In genomic region chr1:74714429-74715362, GRCh38 we compare ENCODE assay signal across 13 cellular contexts. TPM values are rescaled to one million over a fixed set of nuclear protein-coding genes. Genes with fewer than 3 reads are reported as not detected.
DNase-seq lines count a peak whose midpoint lies in the region; ATAC-seq, FAIRE-seq and TF ChIP-seq lines count a peak whose summit lies in the region.
"Had no signal": no experiment of that assay in that cellular context is flagged by ENCODE, and none has a peak within 500 bp of the region (broad histone marks: within the 10 kb centered on the region; RNA-seq: fewer than 3 reads in every experiment).

No MANE protein-coding gene starts in this region.

- H4K20me1 ChIP-seq in HepG2 (ENCODE audit: insufficient read depth, low read length): peaks cover 3% of the 10 kb centered on the region; the same call in 1 of the 2 replicates

- H3K9me3 ChIP-seq in HepG2 (ENCODE audit: low read length): no peaks in the 10 kb centered on the region
- no peaks in the 10 kb centered on the region for H3K9me3 ChIP-seq in right lobe of liver
- H3K9me3 ChIP-seq in stomach smooth muscle (ENCODE audit: control insufficient read depth in 2 of 2, low read length in 2 of 2): no peaks in the 10 kb centered on the region
- H3K9me3 ChIP-seq: SJSA1 had no signal

- DNase-seq in HepG2 (ENCODE audit: low spot score): no peak
- DNase-seq in right lobe of liver: no peak
- no peak for DNase-seq in NCI-H510A treated with DMSO at 0.1 percent for 48 hours (lab: John Stamatoyannopoulos, UW)
- no peak for DNase-seq in osteocyte (ENCODE audit: extremely low spot score, unreplicated experiment)
- no peak for DNase-seq in activated T-cell treated with anti-CD3 and anti-CD28 coated beads, Interleukin-2, amount 50 U/mL, for 72 hours
- DNase-seq: activated CD4-positive, alpha-beta T cell treated with anti-CD3 and anti-CD28 coated beads for 36 hours; kidney; natural killer cell; NCI-H524 had no signal

- no peak overlapping the region for H3K4me3 Mint-ChIP-seq in osteocyte (ENCODE audit: unreplicated experiment)
- no peak overlapping the region for H3K4me3 Mint-ChIP-seq in activated T-cell treated with anti-CD3 and anti-CD28 coated beads, Interleukin-2, amount 50 U/mL, for 72 hours
- H3K4me3 Mint-ChIP-seq: activated CD4-positive, alpha-beta T cell treated with anti-CD3 and anti-CD28 coated beads for 36 hours; natural killer cell had no signal

- in situ Hi-C loops in HepG2 (cut with HindIII; ENCODE audit: extremely low pct_ligation_motif_present, low pct_unique_long_range_greater_than_20kb): no loop called here

- TF ChIP-seq EP300 in HepG2 (IDR thresholded peaks at IDR 0.05; ENCODE audit: low read depth in 2 of 2, low read length in 2 of 2) (no peak), HepG2 (CRISPR knock-in tag; IDR thresholded peaks at IDR 0.05; ENCODE audit: borderline replicate concordance) (no peak)

- CTCF ChIA-PET in HepG2 (lab: Yijun Ruan, JAX; ENCODE audit: low intra/inter-chr PET ratio, low total read pairs): no interaction called here

- TF ChIP-seq POLR2A in HepG2 (IDR thresholded peaks at IDR 0.05; ENCODE audit: insufficient read depth in 1 of 2, low read depth in 2 of 2, low read length in 2 of 2): no peak
- TF ChIP-seq POLR2A in right lobe of liver (IDR thresholded peaks at IDR 0.05): no peak

- no peak for TF ChIP-seq RAD21 in HepG2 (CRISPR knock-in tag; IDR thresholded peaks at IDR 0.05)

- no TSS peak for BruUV-seq in HepG2 (replicated peaks; lab: Mats Ljungman, UMichigan)

- no peaks in the 10 kb centered on the region for H3K9me3 Mint-ChIP-seq in osteocyte (ENCODE audit: unreplicated experiment)
- no peaks in the 10 kb centered on the region for H3K9me3 Mint-ChIP-seq in activated T-cell treated with anti-CD3 and anti-CD28 coated beads, Interleukin-2, amount 50 U/mL, for 72 hours
- H3K9me3 Mint-ChIP-seq: natural killer cell had no signal

- FAIRE-seq in HepG2 (lab: Jason Lieb, UNC): no peak
- FAIRE-seq: kidney had no signal

- H3K36me3 Mint-ChIP-seq in osteocyte (ENCODE audit: unreplicated experiment): no peaks in the 10 kb centered on the region
- no peaks in the 10 kb centered on the region for H3K36me3 Mint-ChIP-seq in activated T-cell treated with anti-CD3 and anti-CD28 coated beads, Interleukin-2, amount 50 U/mL, for 72 hours (ENCODE audit: insufficient read depth in 2 of 2)

- 94% methylated on average over 1 of the region's 1 CpG for WGBS in HepG2 (ENCODE audit: low lambda C conversion rate)
- WGBS in right lobe of liver (ENCODE audit: insufficient coverage, low coverage, low lambda C conversion rate, missing lambda C conversion rate): 75% methylated on average over 1 of the region's 1 CpG

- intact Hi-C loops in HepG2 (cut with micrococcal nuclease; ENCODE audit: unreplicated experiment) (no loop called here), right lobe of liver (cut with DNase I) (no loop called here)

- H3K27me3 Mint-ChIP-seq in osteocyte (ENCODE audit: unreplicated experiment): no peaks in the 10 kb centered on the region
- no peaks in the 10 kb centered on the region for H3K27me3 Mint-ChIP-seq in activated T-cell treated with anti-CD3 and anti-CD28 coated beads, Interleukin-2, amount 50 U/mL, for 72 hours (ENCODE audit: low read depth)
- H3K27me3 Mint-ChIP-seq: activated CD4-positive, alpha-beta T cell treated with anti-CD3 and anti-CD28 coated beads for 36 hours had no signal

- no peak overlapping the region for H2AFZ ChIP-seq in HepG2 (ENCODE audit: low read length)

- H3K9ac ChIP-seq in HepG2 (ENCODE audit: insufficient read depth, low read depth, low read length) (no peak overlapping the region), stomach smooth muscle (ENCODE audit: low read length in 2 of 2) (no peak overlapping the region)

- peaks cover 7% of the 10 kb centered on the region for H3K4me1 Mint-ChIP-seq in osteocyte (ENCODE audit: unreplicated experiment)
- H3K4me1 Mint-ChIP-seq in activated T-cell treated with anti-CD3 and anti-CD28 coated beads, Interleukin-2, amount 50 U/mL, for 72 hours (ENCODE audit: low read depth): no peaks in the 10 kb centered on the region
- H3K4me1 Mint-ChIP-seq: activated CD4-positive, alpha-beta T cell treated with anti-CD3 and anti-CD28 coated beads for 36 hours had no signal

- POLR2A ChIA-PET in HepG2 (lab: Yijun Ruan, JAX): interaction anchor here (2.0 to 2.2 kb wide), 2 partner anchors 17 to 18 kb away, joined by 4 to 11 read pairs; partner anchors contain the start of genes CRYZ and TYW3

- H3K27me3 ChIP-seq in HepG2 (ENCODE audit: control insufficient read depth in 1 of 2, insufficient read depth in 2 of 2, low read length in 2 of 2): no peaks in the 10 kb centered on the region
- no peaks in the 10 kb centered on the region for H3K27me3 ChIP-seq in right lobe of liver
- no peaks in the 10 kb centered on the region for H3K27me3 ChIP-seq in stomach smooth muscle (ENCODE audit: control insufficient read depth in 1 of 2, insufficient read depth in 2 of 2, low read length in 2 of 2)
- H3K27me3 ChIP-seq: SJSA1 had no signal

- H3K27ac Mint-ChIP-seq in osteocyte (ENCODE audit: unreplicated experiment): no peak overlapping the region
- H3K27ac Mint-ChIP-seq in activated T-cell treated with anti-CD3 and anti-CD28 coated beads, Interleukin-2, amount 50 U/mL, for 72 hours: no peak overlapping the region
- H3K27ac Mint-ChIP-seq: activated CD4-positive, alpha-beta T cell treated with anti-CD3 and anti-CD28 coated beads for 36 hours; natural killer cell had no signal

- no peak overlapping the region for H3K4me2 ChIP-seq in HepG2 (ENCODE audit: low read depth, low read length)

- H3K27ac ChIP-seq in HepG2 (ENCODE audit: extremely low read length, insufficient read depth, low read length): no peak overlapping the region
- no peak overlapping the region for H3K27ac ChIP-seq in right lobe of liver
- peak overlapping the region; percentile 37 for H3K27ac ChIP-seq in stomach smooth muscle (ENCODE audit: low read length)
- H3K27ac ChIP-seq: SJSA1 had no signal

- ATAC-seq in HepG2: no peak
- ATAC-seq in right lobe of liver: no peak
- peak; percentile 65 for ATAC-seq in HG02642 (IDR thresholded peaks at IDR 0.05; ENCODE audit: poor library complexity, unreplicated experiment)
- ATAC-seq in HG03558 (IDR thresholded peaks at IDR 0.05; ENCODE audit: extremely low read depth, unreplicated experiment): peak; percentile 76
- no peak for ATAC-seq in activated T-cell treated with anti-CD3 and anti-CD28 coated beads, Interleukin-2, amount 50 U/mL, for 72 hours (replicated peaks in 1 of 2)
- ATAC-seq: activated CD4-positive, alpha-beta T cell treated with anti-CD3 and anti-CD28 coated beads for 36 hours; natural killer cell had no signal

- H3K36me3 ChIP-seq in HepG2 (replicated peaks in 1 of 2; ENCODE audit: control insufficient read depth in 1 of 2, insufficient read depth in 2 of 2, low read length in 2 of 2): peaks cover 25 to 91% of the 10 kb centered on the region in 2 experiments
- H3K36me3 ChIP-seq in right lobe of liver: peaks cover 0 to 97% (median 17%) of the 10 kb centered on the region in 4 donors
- peaks cover 29 to 43% of the 10 kb centered on the region in 2 donors for H3K36me3 ChIP-seq in stomach smooth muscle (ENCODE audit: control insufficient read depth in 2 of 2, insufficient read depth in 2 of 2, low read length in 2 of 2)

- H3K4me1 ChIP-seq in HepG2 (ENCODE audit: insufficient read depth, low read length) (no peaks in the 10 kb centered on the region), right lobe of liver (no peaks in the 10 kb centered on the region), stomach smooth muscle (ENCODE audit: control insufficient read depth, insufficient read depth, low read length) (peaks cover 11% of the 10 kb centered on the region)
- H3K4me1 ChIP-seq: SJSA1 had no signal

- H3K4me3 ChIP-seq in HepG2 (replicated peaks in 1 of 3; ENCODE audit: insufficient read depth in 1 of 3, low read depth in 2 of 3, low read length in 3 of 3): no peak overlapping the region
- no peak overlapping the region for H3K4me3 ChIP-seq in right lobe of liver
- no peak overlapping the region for H3K4me3 ChIP-seq in stomach smooth muscle (ENCODE audit: low read length in 2 of 2)
- H3K4me3 ChIP-seq: SJSA1 had no signal

- peaks cover 2% of the 10 kb centered on the region for H3K79me2 ChIP-seq in HepG2 (ENCODE audit: insufficient read depth, low read length)

- TF ChIP-seq CTCF in HepG2 (CRISPR knock-in tag; IDR thresholded peaks at IDR 0.05) (no peak), right lobe of liver (IDR thresholded peaks at IDR 0.05) (no peak), osteocyte (IDR thresholded peaks at IDR 0.05) (no peak)

RNA-seq across cellular contexts. Expression of gene CRYZ, which starts 18.2 kb away (rescaled TPM):
- total RNA-seq in HepG2 (2016; rRNA removed; fragmentation: Illumina TruSeq; extraction: Trizol): 115 and 203 TPM in 2 replicates
- total RNA-seq in HepG2 (2016; cell fraction: cytosol; rRNA removed; fragmentation: Illumina TruSeq; extraction: Trizol; ENCODE audit: low read depth): 11.6 and 13.0 TPM in 2 replicates
- total RNA-seq in HepG2 (2016; cell fraction: insoluble cytoplasmic fraction; rRNA removed; fragmentation: Illumina TruSeq; extraction: Trizol): 115 and 198 TPM in 2 replicates
- 40.3 and 47.4 TPM in 2 replicates for total RNA-seq in HepG2 (2016; cell fraction: membrane; rRNA removed; fragmentation: Illumina TruSeq; extraction: Trizol)
- 55.8 and 62.4 TPM in 2 replicates for total RNA-seq in HepG2 (2016; cell fraction: nucleus; rRNA removed; fragmentation: Illumina TruSeq; extraction: Trizol)
- 149 and 211 TPM in 2 replicates for polyA plus RNA-seq in HepG2 (2011; rRNA removed)
- polyA plus RNA-seq in HepG2 (2011; cell fraction: cytosol; rRNA removed): 82.6 and 124 TPM in 2 replicates
- 63.1 and 80.9 TPM in 2 replicates for polyA plus RNA-seq in HepG2 (2011; cell fraction: nucleus; rRNA removed)
- 110 and 119 TPM in 2 replicates for polyA plus RNA-seq in HepG2 (2012)
- 11.6 and 11.8 TPM in 2 replicates for polyA plus RNA-seq in HepG2 (2016; cell fraction: cytosol; fragmentation: Illumina TruSeq; extraction: Trizol; ENCODE audit: low read depth)
- 192 and 213 TPM in 2 replicates for polyA plus RNA-seq in HepG2 (2016; cell fraction: insoluble cytoplasmic fraction; fragmentation: Illumina TruSeq; extraction: Trizol; ENCODE audit: low read depth)
- polyA plus RNA-seq in HepG2 (2016; cell fraction: membrane; fragmentation: Illumina TruSeq; extraction: Trizol; ENCODE audit: low read depth): 38.2 and 41.7 TPM in 2 replicates
- 103 and 104 TPM in 2 replicates for polyA plus RNA-seq in HepG2 (2016; cell fraction: nucleus; fragmentation: Illumina TruSeq; extraction: Trizol; ENCODE audit: insufficient read depth, low read depth)
- 13.3 and 37.8 TPM in 2 replicates for polyA minus RNA-seq in HepG2 (2011; rRNA and poly(A)+ RNA removed; ENCODE audit: low replicate concordance)
- 59.3 and 73.9 TPM in 2 replicates for polyA minus RNA-seq in HepG2 (2011; cell fraction: cytosol; rRNA and poly(A)+ RNA removed)
- polyA minus RNA-seq in HepG2 (2011; cell fraction: nucleus; rRNA and poly(A)+ RNA removed): 51.9 and 74.7 TPM in 2 replicates
- total RNA-seq in right lobe of liver: 100 to 1,000 TPM; 127 to 177 (median 150) TPM
- total RNA-seq in osteocyte: 5.4 and 7.1 TPM in 2 replicates
- total RNA-seq in activated T-cell treated with anti-CD3 and anti-CD28 coated beads, Interleukin-2, amount 50 U/mL, for 72 hours: 10 to 100 TPM; 15.6 to 19.5 TPM

RNA-seq across cellular contexts. Expression of gene TYW3, which starts 18.3 kb away (rescaled TPM):
- total RNA-seq in HepG2 (2016; rRNA removed; fragmentation: Illumina TruSeq; extraction: Trizol) (45.8 and 77.2 TPM in 2 replicates), right lobe of liver (10 to 100 TPM in 2 of 6 experiments, 1 to 10 TPM in 4; 7.4 to 10.8 (median 8.5) TPM), osteocyte (5.6 and 7.8 TPM in 2 replicates)
- total RNA-seq in HepG2 (2016; cell fraction: cytosol; rRNA removed; fragmentation: Illumina TruSeq; extraction: Trizol; ENCODE audit: low read depth): 20.0 and 24.3 TPM in 2 replicates
- total RNA-seq in HepG2 (2016; cell fraction: insoluble cytoplasmic fraction; rRNA removed; fragmentation: Illumina TruSeq; extraction: Trizol): 48.2 and 77.6 TPM in 2 replicates
- total RNA-seq in HepG2 (2016; cell fraction: membrane; rRNA removed; fragmentation: Illumina TruSeq; extraction: Trizol): 55.2 and 64.7 TPM in 2 replicates
- 23.1 and 25.9 TPM in 2 replicates for total RNA-seq in HepG2 (2016; cell fraction: nucleus; rRNA removed; fragmentation: Illumina TruSeq; extraction: Trizol)
- polyA plus RNA-seq in HepG2 (2011; rRNA removed): 11.7 and 17.6 TPM in 2 replicates
- polyA plus RNA-seq in HepG2 (2011; cell fraction: cytosol; rRNA removed): 7.5 and 11.1 TPM in 2 replicates
- 5.8 and 6.9 TPM in 2 replicates for polyA plus RNA-seq in HepG2 (2011; cell fraction: nucleus; rRNA removed)
- polyA plus RNA-seq in HepG2 (2012): 18.2 and 30.2 TPM in 2 replicates
- 45.2 and 48.7 TPM in 2 replicates for polyA plus RNA-seq in HepG2 (2016; cell fraction: cytosol; fragmentation: Illumina TruSeq; extraction: Trizol; ENCODE audit: low read depth)
- 88.2 and 89.8 TPM in 2 replicates for polyA plus RNA-seq in HepG2 (2016; cell fraction: insoluble cytoplasmic fraction; fragmentation: Illumina TruSeq; extraction: Trizol; ENCODE audit: low read depth)
- 62.5 and 75.3 TPM in 2 replicates for polyA plus RNA-seq in HepG2 (2016; cell fraction: membrane; fragmentation: Illumina TruSeq; extraction: Trizol; ENCODE audit: low read depth)
- polyA plus RNA-seq in HepG2 (2016; cell fraction: nucleus; fragmentation: Illumina TruSeq; extraction: Trizol; ENCODE audit: insufficient read depth, low read depth): 41.1 and 43.4 TPM in 2 replicates
- polyA minus RNA-seq in HepG2 (2011; rRNA and poly(A)+ RNA removed; ENCODE audit: low replicate concordance): 7.4 and 14.2 TPM in 2 replicates
- 8.8 and 10.0 TPM in 2 replicates for polyA minus RNA-seq in HepG2 (2011; cell fraction: cytosol; rRNA and poly(A)+ RNA removed)
- polyA minus RNA-seq in HepG2 (2011; cell fraction: nucleus; rRNA and poly(A)+ RNA removed): 29.8 and 29.9 TPM in 2 replicates
- 10 to 100 TPM; 19.4 to 22.9 TPM for total RNA-seq in activated T-cell treated with anti-CD3 and anti-CD28 coated beads, Interleukin-2, amount 50 U/mL, for 72 hours

RNA-seq across cellular contexts. Expression of gene ERICH3, which starts 41.1 kb away (rescaled TPM):
- total RNA-seq in HepG2 (2016; rRNA removed; fragmentation: Illumina TruSeq; extraction: Trizol) (not detected in 2 replicates), right lobe of liver (under 1 TPM in 4 of 6 experiments, not detected in 2; 0.06 to 0.51 (median 0.14) TPM), osteocyte (not detected in 2 replicates)
- total RNA-seq in HepG2 (2016; cell fraction: cytosol; rRNA removed; fragmentation: Illumina TruSeq; extraction: Trizol; ENCODE audit: low read depth): not detected in 2 replicates
- not detected in 2 replicates for total RNA-seq in HepG2 (2016; cell fraction: insoluble cytoplasmic fraction; rRNA removed; fragmentation: Illumina TruSeq; extraction: Trizol)
- total RNA-seq in HepG2 (2016; cell fraction: membrane; rRNA removed; fragmentation: Illumina TruSeq; extraction: Trizol): not detected in 2 replicates
- total RNA-seq in HepG2 (2016; cell fraction: nucleus; rRNA removed; fragmentation: Illumina TruSeq; extraction: Trizol): not detected in 2 replicates
- 0.01 and 0.03 TPM in 2 replicates for polyA plus RNA-seq in HepG2 (2011; rRNA removed)
- polyA plus RNA-seq in HepG2 (2011; cell fraction: cytosol; rRNA removed): not detected in 2 replicates
- polyA plus RNA-seq in HepG2 (2011; cell fraction: nucleus; rRNA removed): 0.11 and 0.16 TPM in 2 replicates
- polyA plus RNA-seq in HepG2 (2012): 0.04 and 0.12 TPM in 2 replicates
- polyA plus RNA-seq in HepG2 (2016; cell fraction: cytosol; fragmentation: Illumina TruSeq; extraction: Trizol; ENCODE audit: low read depth): not detected in 2 replicates
- not detected in 2 replicates for polyA plus RNA-seq in HepG2 (2016; cell fraction: insoluble cytoplasmic fraction; fragmentation: Illumina TruSeq; extraction: Trizol; ENCODE audit: low read depth)
- polyA plus RNA-seq in HepG2 (2016; cell fraction: membrane; fragmentation: Illumina TruSeq; extraction: Trizol; ENCODE audit: low read depth): not detected in 2 replicates
- polyA plus RNA-seq in HepG2 (2016; cell fraction: nucleus; fragmentation: Illumina TruSeq; extraction: Trizol; ENCODE audit: insufficient read depth, low read depth): not detected in 2 replicates
- polyA minus RNA-seq in HepG2 (2011; rRNA and poly(A)+ RNA removed; ENCODE audit: low replicate concordance): not detected in 2 replicates
- polyA minus RNA-seq in HepG2 (2011; cell fraction: cytosol; rRNA and poly(A)+ RNA removed): not detected in 2 replicates
- polyA minus RNA-seq in HepG2 (2011; cell fraction: nucleus; rRNA and poly(A)+ RNA removed): 0.37 and 1.2 TPM in 2 replicates
- not detected for total RNA-seq in activated T-cell treated with anti-CD3 and anti-CD28 coated beads, Interleukin-2, amount 50 U/mL, for 72 hours
- total RNA-seq: activated CD4-positive, alpha-beta T cell treated with anti-CD3 and anti-CD28 coated beads for 36 hours; SJSA1 had no signal

Comparison
In these comparisons a context has a peak if more than half of its experiments do, and no peak if none do; other contexts are left out.
1. ATAC-seq: peak in HG02642 (single experiment) and HG03558 (single experiment); none in HepG2 (single experiment), right lobe of liver (0 of 4) and activated T-cell treated with anti-CD3 and anti-CD28 coated beads, Interleukin-2, amount 50 U/mL, for 72 hours (0 of 2).